Comparison of ENCODE assay signal across 22 cellular contexts in genomic region chr17:41397003-41397665, GRCh38. TPM values are rescaled to one million over a fixed set of nuclear protein-coding genes. Genes with fewer than 3 reads are reported as not detected.
"Had no signal": no experiment of that assay in that cellular context is flagged by ENCODE, and none has a peak within 500 bp of the region (broad histone marks: within the 10 kb centered on the region; RNA-seq: fewer than 3 reads in every experiment).

KRT31 (minus strand) TSS chr17:41397608; CDS start chr17:41397539, 69 bp downstream.

- H3K79me2 ChIP-seq: parathyroid adenoma had no signal

- H3K27ac ChIP-seq: heart left ventricle, parathyroid adenoma, skin epidermis, upper lobe of left lung had no signal

- H3K4me1 Mint-ChIP-seq: activated B cell treated with CpG ODN at 0.5 μM for 24 hours, brain had no signal

- H3K27me3 ChIP-seq: upper lobe of left lung had no signal

- H3K4me3 Mint-ChIP-seq: activated B cell treated with CpG ODN at 0.5 μM for 24 hours; activated naive CD8-positive, alpha-beta T cell treated with anti-CD3 and anti-CD28 coated beads, Interleukin-2, amount 10 ng/mL, durations not matched to agents 7 days and 5 days; brain; mesothelial cell of epicardium had no signal

- DNase-seq: activated B cell treated with CpG ODN at 0.5 μM for 24 hours; activated CD4-positive, alpha-beta T cell treated with anti-CD3 and anti-CD28 coated beads for 48 hours; activated naive CD4-positive, alpha-beta T cell; activated naive CD8-positive, alpha-beta T cell treated with anti-CD3 and anti-CD28 coated beads, Interleukin-2, amount 10 ng/mL, durations not matched to agents 7 days and 5 days; central memory CD4-positive, alpha-beta T cell; cortex of kidney; effector memory CD4-positive, alpha-beta T cell; left colon; stimulated activated CD4-positive, alpha-beta T cell treated with anti-CD3 and anti-CD28 coated beads, Interleukin-4, amount 100 ng/mL, for 4 hours; stimulated activated CD8-positive, alpha-beta memory T cell treated with anti-CD3 and anti-CD28 coated beads, Interleukin-4, amount 100 ng/mL, for 48 hours; stimulated activated naive CD8-positive, alpha-beta T cell treated with anti-CD3 and anti-CD28 coated beads, Interleukin-15, Interleukin-2, amounts not matched to agents 100 U/mL and 50 U/mL, for 24 hours; SW 1271 had no signal

- H3K4me1 ChIP-seq: parathyroid adenoma, upper lobe of left lung had no signal

- H3K4me3 ChIP-seq: heart left ventricle, lung, skin epidermis, upper lobe of left lung had no signal

- H3K9me3 ChIP-seq: heart left ventricle, upper lobe of left lung had no signal

- H3K36me3 Mint-ChIP-seq: activated naive CD8-positive, alpha-beta T cell treated with anti-CD3 and anti-CD28 coated beads, Interleukin-2, amount 10 ng/mL, durations not matched to agents 7 days and 5 days; brain; mesothelial cell of epicardium had no signal

- H2AFZ ChIP-seq: parathyroid adenoma had no signal

- H3K36me3 ChIP-seq: heart left ventricle, upper lobe of left lung had no signal

- ATAC-seq: heart left ventricle; left colon; stimulated activated naive CD8-positive, alpha-beta T cell treated with anti-CD3 and anti-CD28 coated beads, Interleukin-15, Interleukin-2, amounts not matched to agents 100 U/mL and 50 U/mL, for 24 hours had no signal

- H3K9me3 Mint-ChIP-seq: activated B cell treated with CpG ODN at 0.5 μM for 24 hours; activated naive CD8-positive, alpha-beta T cell treated with anti-CD3 and anti-CD28 coated beads, Interleukin-2, amount 10 ng/mL, durations not matched to agents 7 days and 5 days; mesothelial cell of epicardium had no signal

- H3K27ac Mint-ChIP-seq: activated B cell treated with CpG ODN at 0.5 μM for 24 hours; activated naive CD8-positive, alpha-beta T cell treated with anti-CD3 and anti-CD28 coated beads, Interleukin-2, amount 10 ng/mL, durations not matched to agents 7 days and 5 days; brain; mesothelial cell of epicardium had no signal

RNA-seq across cellular contexts. Expression of gene KRT31, which starts in this region (rescaled TPM):
- total RNA-seq: activated B cell treated with CpG ODN at 0.5 μM for 24 hours; activated naive CD8-positive, alpha-beta T cell treated with anti-CD3 and anti-CD28 coated beads, Interleukin-2, amount 10 ng/mL, durations not matched to agents 7 days and 5 days; fibroblast of lung; heart left ventricle; left colon; lung; mesothelial cell of epicardium; renal cortical epithelial cell; T-helper 2 cell treated with Interferon-gamma antibody and Interleukin-4, amounts not matched to agents 100 ng/mL and 5 ng/mL, for 36 hours; upper lobe of left lung had no signal
